In the genomic region with DNA sequence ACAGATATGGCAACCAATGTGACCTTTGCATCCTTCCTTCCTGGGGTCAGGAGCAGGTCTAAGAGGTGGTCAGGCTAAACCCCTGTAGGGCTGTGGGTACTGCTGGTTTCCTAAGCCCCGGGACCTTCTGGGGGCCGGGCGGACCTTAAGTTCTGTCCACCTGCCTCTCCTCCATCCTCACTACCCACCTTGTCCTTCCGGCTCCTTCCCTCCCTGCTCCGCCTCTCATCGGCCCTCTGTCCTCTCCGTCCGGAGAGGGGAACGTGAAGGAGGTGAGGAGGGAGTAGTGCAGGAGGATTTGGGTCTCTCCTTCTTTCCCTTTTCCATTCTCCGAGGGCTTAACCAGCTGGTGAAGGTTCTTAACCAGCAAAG, we compare ENCODE assay signal across 13 cellular contexts. TPM values are rescaled to one million over a fixed set of nuclear protein-coding genes. Genes with fewer than 3 reads are reported as not detected.
DNase-seq lines count a peak whose midpoint lies in the region; ATAC-seq and TF ChIP-seq lines count a peak whose summit lies in the region.
"Had no signal": no experiment of that assay in that cellular context is flagged by ENCODE, and none has a peak within 500 bp of the region (broad histone marks: within the 10 kb centered on the region; RNA-seq: fewer than 3 reads in every experiment).

No MANE protein-coding gene starts in this region.

- H3K27ac Mint-ChIP-seq in activated naive CD4-positive, alpha-beta T cell treated with anti-CD3 and anti-CD28 coated beads for 36 hours = peak overlapping the region; percentile 89
- peak overlapping the region; percentile 86 to 94 (median 91) for H3K27ac Mint-ChIP-seq in immature natural killer cell

- peak overlapping the region; percentile 85 for H3K4me3 Mint-ChIP-seq in activated naive CD4-positive, alpha-beta T cell treated with anti-CD3 and anti-CD28 coated beads for 36 hours
- H3K4me3 Mint-ChIP-seq in immature natural killer cell = peak overlapping the region; percentile 86 to 95 (median 90)
- H3K4me3 Mint-ChIP-seq: neural crest cell had no signal

- no peak for ATAC-seq in thoracic aorta (ENCODE audit: insufficient number of reproducible peaks, low FRiP score, low read depth)
- no peak for ATAC-seq in HG02885 (IDR thresholded peaks at IDR 0.05; ENCODE audit: poor library complexity, unreplicated experiment)
- no peak for ATAC-seq in GM21526 (IDR thresholded peaks at IDR 0.05; ENCODE audit: low FRiP score, unreplicated experiment)

- no peaks in the 10 kb centered on the region for H3K27me3 Mint-ChIP-seq in activated naive CD4-positive, alpha-beta T cell treated with anti-CD3 and anti-CD28 coated beads for 36 hours (ENCODE audit: low read depth)
- peaks cover 2 to 10% (median 4%) of the 10 kb centered on the region in 3 donors for H3K27me3 Mint-ChIP-seq in immature natural killer cell (ENCODE audit: low read depth in 3 of 3)

- H2AFZ ChIP-seq in MM.1S (ENCODE audit: low read length) = peak overlapping the region; percentile 82

- intact Hi-C loops in activated naive CD4-positive, alpha-beta T cell treated with anti-CD3 and anti-CD28 coated beads for 36 hours (cut with micrococcal nuclease) = loop anchor here (5.0 to 10.0 kb wide), 2 partner anchors 189 to 332 kb away; a partner anchor contains a TSS

- H3K4me1 ChIP-seq in MM.1S (ENCODE audit: low read length) (no peaks in the 10 kb centered on the region), thoracic aorta (ENCODE audit: control insufficient read depth in 1 of 2, low read depth in 2 of 2) (no peaks in the 10 kb centered on the region)

- peak overlapping the region; percentile 44; the same call in 1 of the 2 replicates for H3K9ac ChIP-seq in MM.1S (ENCODE audit: low read length)

- H3K36me3 ChIP-seq in MM.1S (replicated peaks; ENCODE audit: insufficient read depth, low read length) = no peaks in the 10 kb centered on the region
- peaks cover 14% of the 10 kb centered on the region for H3K36me3 ChIP-seq in thoracic aorta

- H3K4me1 Mint-ChIP-seq in activated naive CD4-positive, alpha-beta T cell treated with anti-CD3 and anti-CD28 coated beads for 36 hours (ENCODE audit: low read depth) = peaks cover 17% of the 10 kb centered on the region
- H3K4me1 Mint-ChIP-seq in immature natural killer cell = peaks cover 25 to 41% of the 10 kb centered on the region in 2 donors

- no peaks in the 10 kb centered on the region for H3K9me3 Mint-ChIP-seq in activated naive CD4-positive, alpha-beta T cell treated with anti-CD3 and anti-CD28 coated beads for 36 hours
- H3K9me3 Mint-ChIP-seq in immature natural killer cell = no peaks in the 10 kb centered on the region
- H3K9me3 Mint-ChIP-seq: neural crest cell had no signal

- TF ChIP-seq CTCF in MM.1S (IDR thresholded peaks at IDR 0.05; ENCODE audit: low read length) (no peak), thoracic aorta (IDR thresholded peaks at IDR 0.05) (no peak)

- H3K27me3 ChIP-seq in MM.1S (replicated peaks; ENCODE audit: insufficient read depth, low read length) = no peaks in the 10 kb centered on the region
- no peaks in the 10 kb centered on the region for H3K27me3 ChIP-seq in thoracic aorta (replicated peaks; ENCODE audit: insufficient read depth)
- H3K27me3 ChIP-seq: tibial artery had no signal

- no peaks in the 10 kb centered on the region for H3K9me2 ChIP-seq in MM.1S (replicated peaks; ENCODE audit: insufficient read depth, low read length)

- H3K36me3 Mint-ChIP-seq in activated naive CD4-positive, alpha-beta T cell treated with anti-CD3 and anti-CD28 coated beads for 36 hours (ENCODE audit: low read depth) = peaks cover 39% of the 10 kb centered on the region
- H3K36me3 Mint-ChIP-seq in immature natural killer cell = peaks cover 17 to 30% (median 25%) of the 10 kb centered on the region in 3 donors

- H3K4me2 ChIP-seq in MM.1S (ENCODE audit: low read depth, low read length) = peak overlapping the region; percentile 89

- CTCF ChIA-PET in activated naive CD4-positive, alpha-beta T cell treated with anti-CD3 and anti-CD28 coated beads for 36 hours (lab: Charles Lee) = interaction anchor here (1.0 to 5.1 kb wide), 4 partner anchors 25 to 651 kb away, joined by 3 to 46 read pairs (median 4); no protein-coding TSS in a partner anchor

- no peaks in the 10 kb centered on the region for H3K79me2 ChIP-seq in MM.1S (ENCODE audit: low read length)

- no peaks in the 10 kb centered on the region for H3F3A ChIP-seq in MM.1S (ENCODE audit: insufficient read depth, low read length)

- H3K4me3 ChIP-seq in MM.1S (ENCODE audit: low read length) = peak overlapping the region; percentile 75
- H3K4me3 ChIP-seq in thoracic aorta = peak overlapping the region; percentile 42

- H3K9me3 ChIP-seq in MM.1S (replicated peaks; ENCODE audit: insufficient read depth, low read length) (no peaks in the 10 kb centered on the region), thoracic aorta (no peaks in the 10 kb centered on the region)
- H3K9me3 ChIP-seq: tibial artery had no signal

- H4K20me1 ChIP-seq in MM.1S (ENCODE audit: insufficient read depth, low read length) = no peaks in the 10 kb centered on the region

- DNase-seq in activated naive CD4-positive, alpha-beta T cell treated with anti-CD3 and anti-CD28 coated beads for 36 hours = no peak
- no peak for DNase-seq in activated naive CD4-positive, alpha-beta T cell (lab: John Stamatoyannopoulos, UW)
- no peak for DNase-seq in MM.1S
- DNase-seq in immature natural killer cell = no peak
- DNase-seq in thoracic aorta (ENCODE audit: low spot score) = no peak
- DNase-seq in stimulated activated CD4-positive, alpha-beta T cell treated with anti-CD3 and anti-CD28 coated beads, Interleukin-4, amount 100 ng/mL, for 1 hour = no peak
- DNase-seq: IMR-90, NCI-H2171 had no signal

- no peak overlapping the region for H3K27ac ChIP-seq in MM.1S (ENCODE audit: low read length)
- no peak overlapping the region for H3K27ac ChIP-seq in thoracic aorta
- H3K27ac ChIP-seq: tibial artery, VCaP had no signal

RNA-seq across cellular contexts. Expression of a gene that starts 28.3 kb away (rescaled TPM):
- 10 to 100 TPM; 37.2 to 37.6 TPM for total RNA-seq in activated naive CD4-positive, alpha-beta T cell treated with anti-CD3 and anti-CD28 coated beads for 36 hours
- polyA plus RNA-seq in immature natural killer cell = 1 to 10 TPM; 1.8 to 3.8 (median 2.7) TPM
- total RNA-seq in thoracic aorta = 10 to 100 TPM; 15.3 to 17.2 TPM

RNA-seq across cellular contexts. Expression of a gene that starts 40.5 kb away (rescaled TPM):
- 10 to 100 TPM; 35.9 to 37.8 TPM for total RNA-seq in activated naive CD4-positive, alpha-beta T cell treated with anti-CD3 and anti-CD28 coated beads for 36 hours
- 10 to 100 TPM; 80.6 to 88.8 (median 82.8) TPM for polyA plus RNA-seq in immature natural killer cell
- total RNA-seq in thoracic aorta = 10 to 100 TPM; 22.6 to 28.1 TPM
